ENCODE assay signal across 8 cellular contexts in the genomic region with DNA sequence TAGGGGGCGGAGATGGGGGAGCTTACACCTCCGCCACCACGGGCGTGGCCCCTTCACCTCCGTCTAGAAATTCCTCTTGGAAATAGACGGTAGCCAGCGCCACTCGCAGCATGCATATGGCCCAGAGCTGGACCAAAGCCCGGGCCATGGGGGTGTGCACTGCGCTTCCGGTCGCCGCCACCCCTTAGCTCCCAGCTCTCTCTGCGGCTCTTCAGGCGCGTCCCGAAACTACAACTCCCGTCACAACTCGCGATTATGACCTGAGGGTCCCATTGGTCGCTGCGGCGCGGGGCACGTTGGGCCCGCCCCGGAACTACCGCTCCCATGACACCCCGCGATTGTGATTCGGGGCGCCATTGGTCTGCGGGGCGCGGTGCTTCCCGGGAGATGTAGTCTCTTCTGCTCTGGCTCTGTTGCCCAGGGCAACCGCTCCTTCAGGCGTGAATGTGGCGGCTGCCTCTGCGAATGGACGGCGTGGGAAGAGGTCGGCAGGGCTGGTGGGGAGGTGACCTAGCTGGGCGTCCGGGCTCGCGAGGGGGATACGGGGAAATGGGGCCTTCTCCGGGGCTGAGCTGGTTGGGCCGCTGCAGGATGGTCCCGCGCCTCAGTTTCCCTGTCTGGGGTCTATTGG. TPM values are rescaled to one million over a fixed set of nuclear protein-coding genes. Genes with fewer than 3 reads are reported as not detected.
A peak's percentile ranks its signal among the peaks of the same experiment; 100 is the strongest.
DNase-seq lines count a peak whose midpoint lies in the region; ATAC-seq, FAIRE-seq and TF ChIP-seq lines count a peak whose summit lies in the region.

A gene (plus strand): TSS at position 413 of the 631 bp plus-strand sequence. CDS start 4,399 bp downstream, outside the sequence.
A gene with protein sequence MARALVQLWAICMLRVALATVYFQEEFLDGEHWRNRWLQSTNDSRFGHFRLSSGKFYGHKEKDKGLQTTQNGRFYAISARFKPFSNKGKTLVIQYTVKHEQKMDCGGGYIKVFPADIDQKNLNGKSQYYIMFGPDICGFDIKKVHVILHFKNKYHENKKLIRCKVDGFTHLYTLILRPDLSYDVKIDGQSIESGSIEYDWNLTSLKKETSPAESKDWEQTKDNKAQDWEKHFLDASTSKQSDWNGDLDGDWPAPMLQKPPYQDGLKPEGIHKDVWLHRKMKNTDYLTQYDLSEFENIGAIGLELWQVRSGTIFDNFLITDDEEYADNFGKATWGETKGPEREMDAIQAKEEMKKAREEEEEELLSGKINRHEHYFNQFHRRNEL (minus strand): TSS at position 186 of the 631 bp plus-strand sequence. CDS start 38 bp downstream, at position 148.

- no peaks in the 10 kb centered on the region for H3K27me3 ChIP-seq in BJ (ENCODE audit: control insufficient read depth, insufficient read depth, low read length)

- H3K36me3 ChIP-seq in BJ (ENCODE audit: control insufficient read depth, insufficient read depth, low read length), result peaks cover 2% of the 10 kb centered on the region; the same call in 1 of the 2 replicates

- ATAC-seq in HG03457 (IDR thresholded peaks at IDR 0.05; ENCODE audit: unreplicated experiment), result peak; percentile 87

- peak; percentile 55 for FAIRE-seq in colon (lab: Jason Lieb, UNC)

- DNase-seq in BJ (ENCODE audit: low read depth) (peak; percentile 94), GM19240 (ENCODE audit: insufficient read length, low spot score) (peak; percentile 94), NCI-H524 (lab: John Stamatoyannopoulos, UW) (peak; percentile 99), kidney tubule cell (ENCODE audit: low spot score) (peak; percentile 99)
- peak; percentile 95 to 96 for DNase-seq in activated CD4-positive, alpha-beta T cell treated with anti-CD3 and anti-CD28 coated beads for 4 hours
- peak; percentile 92 for DNase-seq in stimulated activated CD4-positive, alpha-beta T cell treated with anti-CD3 and anti-CD28 coated beads, Interleukin-1b, Interleukin-23, amount 100 ng/mL, for 1 hour (ENCODE audit: low read depth in 2 of 2)

- POLR2A ChIA-PET in BJ (lab: Charles Lee), result no interaction called here

- H3K4me3 ChIP-seq in BJ (ENCODE audit: low read depth, low read length), result peak within 1 kb of the TSS; percentile 72

- no peak for TF ChIP-seq CTCF in BJ (IDR thresholded peaks at IDR 0.05; ENCODE audit: insufficient read depth, low read depth, low read length)

- CTCF ChIA-PET in BJ (lab: Yijun Ruan, JAX), result no interaction called here

RNA-seq across cellular contexts. Expression of the first gene that starts in this region (rescaled TPM):
- 2.8 and 3.4 TPM in 2 replicates for polyA plus RNA-seq in BJ (2011; rRNA removed)
- 1.6 and 1.8 TPM in 2 replicates for polyA minus RNA-seq in BJ (2011; rRNA and poly(A)+ RNA removed)

RNA-seq across cellular contexts. Expression of the second gene that starts in this region (rescaled TPM):
- not detected in 2 replicates for polyA plus RNA-seq in BJ (2011; rRNA removed)
- not detected in 2 replicates for polyA minus RNA-seq in BJ (2011; rRNA and poly(A)+ RNA removed)

Comparison
In these comparisons a context has a peak if more than half of its experiments do, and no peak if none do; other contexts are left out.
1. Peak in every context shown above with its lines: DNase-seq, ATAC-seq and H3K4me3 ChIP-seq.